Comparison of ENCODE assay signal across 6 cellular contexts in genomic region chr1:155126494-155127104, GRCh38. TPM values are rescaled to one million over a fixed set of nuclear protein-coding genes. Genes with fewer than 3 reads are reported as not detected.
DNase-seq lines count a peak whose midpoint lies in the region; ATAC-seq lines count a peak whose summit lies in the region.

No MANE protein-coding gene starts in this region.

- H3K36me3 ChIP-seq in thymus (ENCODE audit: control insufficient read depth, insufficient read depth) = peaks cover 5% of the 10 kb centered on the region

- WGBS in thymus = 7% methylated on average over 36 of the region's 36 CpGs

- no peaks in the 10 kb centered on the region for H3K9me3 ChIP-seq in thymus (ENCODE audit: control insufficient read depth)

- peak overlapping the region; percentile 70 for H3K27ac ChIP-seq in thymus (ENCODE audit: low read depth)

- POLR2A ChIA-PET in activated naive CD8-positive, alpha-beta T cell treated with anti-CD3 and anti-CD28 coated beads, Interleukin-2, amount 10 ng/mL, durations not matched to agents 7 days and 5 days (lab: Charles Lee) = no interaction called here

- peaks cover 22% of the 10 kb centered on the region for H3K4me1 Mint-ChIP-seq in activated naive CD8-positive, alpha-beta T cell treated with anti-CD3 and anti-CD28 coated beads, Interleukin-2, amount 10 ng/mL, durations not matched to agents 7 days and 5 days

- H3K36me3 Mint-ChIP-seq in activated naive CD8-positive, alpha-beta T cell treated with anti-CD3 and anti-CD28 coated beads, Interleukin-2, amount 10 ng/mL, durations not matched to agents 7 days and 5 days = no peaks in the 10 kb centered on the region

- H3K4me1 ChIP-seq in thymus (ENCODE audit: control insufficient read depth, insufficient read depth, low read length) = peaks cover 19% of the 10 kb centered on the region

- peak; percentile 69 to 70 for ATAC-seq in activated CD4-positive, CD25-positive, alpha-beta regulatory T cell treated with anti-CD3 and anti-CD28 coated beads, Interleukin-2, amount 50 U/mL, for 24 hours
- peak; percentile 35 for ATAC-seq in activated naive CD8-positive, alpha-beta T cell treated with anti-CD3 and anti-CD28 coated beads, Interleukin-2, amount 10 ng/mL, durations not matched to agents 7 days and 5 days (ENCODE audit: low read depth)

- peaks cover 4% of the 10 kb centered on the region for H3K27me3 ChIP-seq in thymus (ENCODE audit: control insufficient read depth, insufficient read depth)

- H3K4me3 ChIP-seq in thymus (ENCODE audit: low read length) = peak overlapping the region; percentile 71

- H3K27me3 Mint-ChIP-seq in activated naive CD8-positive, alpha-beta T cell treated with anti-CD3 and anti-CD28 coated beads, Interleukin-2, amount 10 ng/mL, durations not matched to agents 7 days and 5 days = peaks cover 48% of the 10 kb centered on the region

- no peaks in the 10 kb centered on the region for H3K9me3 Mint-ChIP-seq in activated naive CD8-positive, alpha-beta T cell treated with anti-CD3 and anti-CD28 coated beads, Interleukin-2, amount 10 ng/mL, durations not matched to agents 7 days and 5 days

- H3K4me3 Mint-ChIP-seq in activated naive CD8-positive, alpha-beta T cell treated with anti-CD3 and anti-CD28 coated beads, Interleukin-2, amount 10 ng/mL, durations not matched to agents 7 days and 5 days = peak overlapping the region; percentile 80

- no peak for DNase-seq in activated CD4-positive, CD25-positive, alpha-beta regulatory T cell treated with anti-CD3 and anti-CD28 coated beads, Interleukin-2, amount 50 U/mL, for 72 hours
- no peak for DNase-seq in activated naive CD8-positive, alpha-beta T cell treated with anti-CD3 and anti-CD28 coated beads, Interleukin-2, amount 10 ng/mL, durations not matched to agents 7 days and 5 days
- peak; percentile 70 for DNase-seq in kidney tubule cell (ENCODE audit: low spot score)
- no peak for DNase-seq in GOT3 (lab: John Stamatoyannopoulos, UW)

- H3K27ac Mint-ChIP-seq in activated naive CD8-positive, alpha-beta T cell treated with anti-CD3 and anti-CD28 coated beads, Interleukin-2, amount 10 ng/mL, durations not matched to agents 7 days and 5 days = no peak overlapping the region

RNA-seq across cellular contexts. Expression of gene EFNA1, which starts 1.1 kb away (rescaled TPM):
- under 1 TPM; 0.25 to 0.48 TPM for total RNA-seq in activated naive CD8-positive, alpha-beta T cell treated with anti-CD3 and anti-CD28 coated beads, Interleukin-2, amount 10 ng/mL, durations not matched to agents 7 days and 5 days
- polyA plus RNA-seq in thymus = 52.6 TPM

RNA-seq across cellular contexts. Expression of gene SLC50A1, which starts 9.1 kb away (rescaled TPM):
- total RNA-seq in activated naive CD8-positive, alpha-beta T cell treated with anti-CD3 and anti-CD28 coated beads, Interleukin-2, amount 10 ng/mL, durations not matched to agents 7 days and 5 days = 10 to 100 TPM; 40.7 to 45.0 TPM
- polyA plus RNA-seq in thymus = 54.5 TPM

RNA-seq across cellular contexts. Expression of gene DPM3, which starts 13.7 kb away (rescaled TPM):
- total RNA-seq in activated naive CD8-positive, alpha-beta T cell treated with anti-CD3 and anti-CD28 coated beads, Interleukin-2, amount 10 ng/mL, durations not matched to agents 7 days and 5 days = 10 to 100 TPM; 60.0 to 71.1 TPM
- polyA plus RNA-seq in thymus = 155 TPM

RNA-seq across cellular contexts. Expression of gene KRTCAP2, which starts 46.5 kb away (rescaled TPM):
- total RNA-seq in activated naive CD8-positive, alpha-beta T cell treated with anti-CD3 and anti-CD28 coated beads, Interleukin-2, amount 10 ng/mL, durations not matched to agents 7 days and 5 days = 100 to 1,000 TPM; 146 to 170 TPM
- 223 TPM for polyA plus RNA-seq in thymus

RNA-seq across cellular contexts. Expression of gene TRIM46, which starts 47.0 kb away (rescaled TPM):
- 10 to 100 TPM; 12.4 to 13.4 TPM for total RNA-seq in activated naive CD8-positive, alpha-beta T cell treated with anti-CD3 and anti-CD28 coated beads, Interleukin-2, amount 10 ng/mL, durations not matched to agents 7 days and 5 days
- 4.3 TPM for polyA plus RNA-seq in thymus
